9 cellular contexts compared by ENCODE assay signal in the genomic region with DNA sequence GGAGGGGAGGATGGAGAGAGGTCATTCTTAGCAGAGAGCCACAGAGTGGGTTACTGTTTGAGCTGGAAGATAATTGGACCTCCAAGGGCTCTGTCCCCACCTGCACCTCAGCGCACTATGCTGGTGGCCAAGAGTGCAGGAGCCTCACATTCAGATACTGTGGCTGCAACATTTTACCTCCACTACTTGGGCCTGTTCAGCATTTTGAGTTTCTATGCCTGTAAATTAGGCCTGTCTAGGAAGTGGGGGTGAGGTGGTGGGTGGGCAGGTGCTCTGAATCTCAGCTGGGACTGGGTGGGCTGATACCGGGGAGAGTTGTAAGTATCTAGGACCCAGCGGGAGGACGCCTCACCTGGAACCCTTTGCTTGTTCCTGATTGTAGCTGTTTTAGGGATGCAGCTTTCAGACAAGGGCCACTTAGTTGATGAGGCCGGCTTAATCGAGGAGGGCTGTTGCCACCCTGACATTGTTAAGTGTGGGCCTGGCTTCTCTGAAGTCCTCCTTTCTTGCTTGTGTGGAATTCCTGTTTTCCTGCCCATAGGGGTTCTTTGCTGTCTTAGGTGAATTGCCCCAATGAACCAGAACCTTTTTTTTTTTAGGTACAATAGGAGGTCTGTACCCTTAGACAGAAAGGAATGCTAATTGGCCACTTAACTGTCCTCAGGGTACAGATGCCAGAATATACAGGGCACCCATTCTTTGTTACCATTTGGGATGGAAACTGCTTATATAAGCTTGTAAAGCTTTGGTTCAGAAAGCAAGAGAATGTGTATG.
DNase-seq lines count a peak whose midpoint lies in the region; ATAC-seq, FAIRE-seq and TF ChIP-seq lines count a peak whose summit lies in the region.
"Had no signal": no experiment of that assay in that cellular context is flagged by ENCODE, and none has a peak within 500 bp of the region (broad histone marks: within the 10 kb centered on the region; RNA-seq: fewer than 3 reads in every experiment).

No MANE protein-coding gene starts in this region.

- H4K91ac ChIP-seq in mesenchymal stem cell (ENCODE audit: low read length): peak overlapping the region; percentile 88

- H2BK15ac ChIP-seq in mesenchymal stem cell (ENCODE audit: low read depth, poor library complexity, severe bottlenecking): peak overlapping the region; percentile 29

- H3K4me1 ChIP-seq in breast epithelium: peaks cover 25 to 31% of the 10 kb centered on the region in 2 donors
- peaks cover 68% of the 10 kb centered on the region for H3K4me1 ChIP-seq in astrocyte (ENCODE audit: insufficient read depth, low read length)
- peaks cover 34% of the 10 kb centered on the region for H3K4me1 ChIP-seq in mesenchymal stem cell (ENCODE audit: control insufficient read depth, insufficient read depth, low read depth, low read length)
- peaks cover 73% of the 10 kb centered on the region for H3K4me1 ChIP-seq in upper lobe of right lung

- H3K4ac ChIP-seq in mesenchymal stem cell (ENCODE audit: low read depth in 1 of 2, low read length in 2 of 2): peak overlapping the region; percentile 19 to 93

- H3K18ac ChIP-seq in mesenchymal stem cell (ENCODE audit: low read depth in 1 of 2, low read length in 2 of 2): peak overlapping the region; percentile 86 to 95

- peaks cover 21% of the 10 kb centered on the region for H3K79me1 ChIP-seq in mesenchymal stem cell (replicated peaks; ENCODE audit: low read length, poor library complexity, severe bottlenecking)

- no peak for TF ChIP-seq CTCF in breast epithelium (IDR thresholded peaks at IDR 0.05)
- no peak for TF ChIP-seq CTCF in MCF 10A (IDR thresholded peaks at IDR 0.05; ENCODE audit: unreplicated experiment)
- no peak for TF ChIP-seq CTCF in astrocyte (IDR thresholded peaks at IDR 0.05; ENCODE audit: insufficient read depth, low read depth, low read length)
- no peak for TF ChIP-seq CTCF in upper lobe of right lung (IDR thresholded peaks at IDR 0.05)

- H3K27me3 Mint-ChIP-seq in MCF 10A (ENCODE audit: insufficient read depth, unreplicated experiment) (no peaks in the 10 kb centered on the region), astrocyte (ENCODE audit: low read depth, unreplicated experiment) (no peaks in the 10 kb centered on the region)
- no peaks in the 10 kb centered on the region for H3K27me3 Mint-ChIP-seq in activated CD8-positive, alpha-beta memory T cell treated with anti-CD3 and anti-CD28 coated beads, Interleukin-2, amount 10 ng/mL, durations not matched to agents 7 days and 5 days
- H3K27me3 Mint-ChIP-seq: brain had no signal

- FAIRE-seq in astrocyte (lab: Jason Lieb, UNC): no peak

- H3K27ac Mint-ChIP-seq in MCF 10A (ENCODE audit: low read depth, unreplicated experiment) (no peak overlapping the region), astrocyte (ENCODE audit: unreplicated experiment) (peak overlapping the region; percentile 92)
- no peak overlapping the region for H3K27ac Mint-ChIP-seq in activated CD8-positive, alpha-beta memory T cell treated with anti-CD3 and anti-CD28 coated beads, Interleukin-2, amount 10 ng/mL, durations not matched to agents 7 days and 5 days

- CTCF ChIA-PET in MCF 10A (lab: Yijun Ruan, JAX): interaction anchor here (0.9 to 1.5 kb wide), 2 partner anchors 83 to 91 kb away, joined by 3 to 8 read pairs; no protein-coding TSS in a partner anchor
- CTCF ChIA-PET in activated CD8-positive, alpha-beta memory T cell treated with anti-CD3 and anti-CD28 coated beads, Interleukin-2, amount 10 ng/mL, durations not matched to agents 7 days and 5 days (lab: Charles Lee): interaction anchor here (0.6 to 1.8 kb wide), 2 partner anchors 15 to 443 kb away, joined by 3 to 6 read pairs; no protein-coding TSS in a partner anchor

- H3K9me3 Mint-ChIP-seq in MCF 10A (ENCODE audit: unreplicated experiment) (no peaks in the 10 kb centered on the region), astrocyte (ENCODE audit: unreplicated experiment) (no peaks in the 10 kb centered on the region)
- H3K9me3 Mint-ChIP-seq in activated CD8-positive, alpha-beta memory T cell treated with anti-CD3 and anti-CD28 coated beads, Interleukin-2, amount 10 ng/mL, durations not matched to agents 7 days and 5 days (ENCODE audit: low read depth): no peaks in the 10 kb centered on the region
- H3K9me3 Mint-ChIP-seq: brain had no signal

- H3K4me2 ChIP-seq in astrocyte (ENCODE audit: low read length) (peak overlapping the region; percentile 74), mesenchymal stem cell (ENCODE audit: low read length, poor library complexity, severe bottlenecking) (no peak overlapping the region)

- H3K4me3 Mint-ChIP-seq in MCF 10A (ENCODE audit: unreplicated experiment): no peak overlapping the region
- peak overlapping the region; percentile 70 for H3K4me3 Mint-ChIP-seq in astrocyte (ENCODE audit: unreplicated experiment)
- H3K4me3 Mint-ChIP-seq in activated CD8-positive, alpha-beta memory T cell treated with anti-CD3 and anti-CD28 coated beads, Interleukin-2, amount 10 ng/mL, durations not matched to agents 7 days and 5 days: no peak overlapping the region

- no peak for TF ChIP-seq POLR2A in breast epithelium (IDR thresholded peaks at IDR 0.05)

- H2BK5ac ChIP-seq in mesenchymal stem cell (ENCODE audit: low read depth, low read length, poor library complexity, severe bottlenecking): peak overlapping the region; percentile 63

- peaks cover 84% of the 10 kb centered on the region for H3K79me2 ChIP-seq in astrocyte (ENCODE audit: insufficient read depth, low read length)

- H2AFZ ChIP-seq in astrocyte (ENCODE audit: low read depth, low read length): no peak overlapping the region
- no peak overlapping the region for H2AFZ ChIP-seq in mesenchymal stem cell (ENCODE audit: low read depth, low read length)

- H4K8ac ChIP-seq in mesenchymal stem cell (ENCODE audit: low read length): peak overlapping the region; percentile 21

- H2BK12ac ChIP-seq in mesenchymal stem cell (ENCODE audit: low read length in 2 of 2): peak overlapping the region; percentile 94 to 98

- peak overlapping the region in 1 of 3 donors; percentile 3 for H3K4me3 ChIP-seq in breast epithelium
- peak overlapping the region; percentile 34 for H3K4me3 ChIP-seq in astrocyte (ENCODE audit: insufficient read depth, low read depth, low read length)
- peak overlapping the region in 1 of 2 experiments; percentile 10 for H3K4me3 ChIP-seq in mesenchymal stem cell (ENCODE audit: insufficient read depth in 1 of 2, low read depth in 1 of 2, low read length in 2 of 2)
- no peak overlapping the region for H3K4me3 ChIP-seq in upper lobe of right lung

- peak overlapping the region; percentile 87 for H3K9ac ChIP-seq in astrocyte (ENCODE audit: low read length)
- peak overlapping the region; percentile 45 for H3K9ac ChIP-seq in mesenchymal stem cell (ENCODE audit: low read length)

- H3K36me3 Mint-ChIP-seq in MCF 10A (ENCODE audit: insufficient read depth, unreplicated experiment): peaks cover 10% of the 10 kb centered on the region
- H3K36me3 Mint-ChIP-seq in astrocyte (ENCODE audit: low read depth, unreplicated experiment): peaks cover 5% of the 10 kb centered on the region
- peaks cover 18% of the 10 kb centered on the region for H3K36me3 Mint-ChIP-seq in activated CD8-positive, alpha-beta memory T cell treated with anti-CD3 and anti-CD28 coated beads, Interleukin-2, amount 10 ng/mL, durations not matched to agents 7 days and 5 days
- H3K36me3 Mint-ChIP-seq: brain had no signal

- H3K36me3 ChIP-seq in breast epithelium (no peaks in the 10 kb centered on the region), astrocyte (ENCODE audit: insufficient read depth, low read length) (peaks cover 3% of the 10 kb centered on the region), mesenchymal stem cell (ENCODE audit: control insufficient read depth in 1 of 2, insufficient read depth in 2 of 2, low read depth in 1 of 2, low read length in 2 of 2) (peaks cover 2 to 12% of the 10 kb centered on the region in 2 experiments), upper lobe of right lung (no peaks in the 10 kb centered on the region)

- H2BK120ac ChIP-seq in mesenchymal stem cell (ENCODE audit: low read depth, low read length): peak overlapping the region; percentile 91

- BruUV-seq in MCF 10A (replicated peaks; lab: Mats Ljungman, UMichigan): no TSS peak

- H3K23ac ChIP-seq in mesenchymal stem cell (ENCODE audit: low read length in 2 of 2): no peak overlapping the region

- H3K4me1 Mint-ChIP-seq in MCF 10A (ENCODE audit: insufficient read depth, unreplicated experiment) (peaks cover 55% of the 10 kb centered on the region), astrocyte (ENCODE audit: low read depth, unreplicated experiment) (peaks cover 80% of the 10 kb centered on the region)
- H3K4me1 Mint-ChIP-seq in activated CD8-positive, alpha-beta memory T cell treated with anti-CD3 and anti-CD28 coated beads, Interleukin-2, amount 10 ng/mL, durations not matched to agents 7 days and 5 days: peaks cover 82% of the 10 kb centered on the region

- no peaks in the 10 kb centered on the region for H4K20me1 ChIP-seq in astrocyte (ENCODE audit: insufficient read depth, low read length)

- 61% methylated on average over 6 of the region's 6 CpGs for WGBS in mesenchymal stem cell

- POLR2A ChIA-PET in MCF 10A (lab: Yijun Ruan, JAX): interaction anchor here (0.7 to 4.5 kb wide), 10 partner anchors 25 to 101 kb away, joined by 3 to 39 read pairs (median 5); partner anchors contain the start of gene SMAD3

- ATAC-seq in upper lobe of right lung: no peak
- no peak for ATAC-seq in HG03439 (IDR thresholded peaks at IDR 0.05; ENCODE audit: unreplicated experiment)
- ATAC-seq in activated CD8-positive, alpha-beta memory T cell treated with anti-CD3 and anti-CD28 coated beads, Interleukin-2, amount 10 ng/mL, durations not matched to agents 7 days and 5 days: no peak

- H3K27me3 ChIP-seq in breast epithelium (no peaks in the 10 kb centered on the region), astrocyte (ENCODE audit: insufficient read depth, low read length) (no peaks in the 10 kb centered on the region), mesenchymal stem cell (ENCODE audit: control insufficient read depth in 1 of 2, insufficient read depth in 1 of 2, low read length in 2 of 2) (no peaks in the 10 kb centered on the region), upper lobe of right lung (no peaks in the 10 kb centered on the region)

- H2AK5ac ChIP-seq in mesenchymal stem cell (ENCODE audit: low read length, severe bottlenecking): peak overlapping the region; percentile 57

- H3K9me3 ChIP-seq in breast epithelium: no peaks in the 10 kb centered on the region
- H3K9me3 ChIP-seq in astrocyte (ENCODE audit: insufficient read depth, low read depth, low read length): no peaks in the 10 kb centered on the region
- no peaks in the 10 kb centered on the region for H3K9me3 ChIP-seq in mesenchymal stem cell (ENCODE audit: control insufficient read depth, low read length)
- H3K9me3 ChIP-seq in upper lobe of right lung: no peaks in the 10 kb centered on the region

- DNase-seq in breast epithelium (ENCODE audit: low spot score in 2 of 2) (no peak), MCF 10A (ENCODE audit: unreplicated experiment) (no peak), astrocyte (ENCODE audit: low read depth) (no peak), mesenchymal stem cell (peak; percentile 46), upper lobe of right lung (no peak), COR-L47 (lab: John Stamatoyannopoulos, UW) (no peak)
- DNase-seq in activated CD8-positive, alpha-beta memory T cell treated with anti-CD3 and anti-CD28 coated beads, Interleukin-2, amount 10 ng/mL, durations not matched to agents 7 days and 5 days: no peak

- intact Hi-C loops in breast epithelium (cut with DNase I; ENCODE audit: low total_unique reads) (no loop called here), MCF 10A (cut with micrococcal nuclease) (no loop called here), upper lobe of right lung (cut with DNase I) (no loop called here)

- peak overlapping the region in 1 of 2 experiments; percentile 61 for H3K14ac ChIP-seq in mesenchymal stem cell (ENCODE audit: low read length in 2 of 2)

- H3K27ac ChIP-seq in breast epithelium (peak overlapping the region; percentile 86 to 92), astrocyte (ENCODE audit: low read depth, low read length) (peak overlapping the region; percentile 97), mesenchymal stem cell (ENCODE audit: low read length, poor library complexity, severe bottlenecking) (peak overlapping the region; percentile 73), upper lobe of right lung (peak overlapping the region; percentile 3)

Comparison
In these comparisons a context has a peak if more than half of its experiments do, and no peak if none do; other contexts are left out.
1. H3K27ac ChIP-seq: peak in every context shown above with its lines; median percentile 97 in astrocyte; 89 in breast epithelium; 73 in mesenchymal stem cell; 3 in upper lobe of right lung.